ENCODE assay signal across 8 cellular contexts in the genomic region with DNA sequence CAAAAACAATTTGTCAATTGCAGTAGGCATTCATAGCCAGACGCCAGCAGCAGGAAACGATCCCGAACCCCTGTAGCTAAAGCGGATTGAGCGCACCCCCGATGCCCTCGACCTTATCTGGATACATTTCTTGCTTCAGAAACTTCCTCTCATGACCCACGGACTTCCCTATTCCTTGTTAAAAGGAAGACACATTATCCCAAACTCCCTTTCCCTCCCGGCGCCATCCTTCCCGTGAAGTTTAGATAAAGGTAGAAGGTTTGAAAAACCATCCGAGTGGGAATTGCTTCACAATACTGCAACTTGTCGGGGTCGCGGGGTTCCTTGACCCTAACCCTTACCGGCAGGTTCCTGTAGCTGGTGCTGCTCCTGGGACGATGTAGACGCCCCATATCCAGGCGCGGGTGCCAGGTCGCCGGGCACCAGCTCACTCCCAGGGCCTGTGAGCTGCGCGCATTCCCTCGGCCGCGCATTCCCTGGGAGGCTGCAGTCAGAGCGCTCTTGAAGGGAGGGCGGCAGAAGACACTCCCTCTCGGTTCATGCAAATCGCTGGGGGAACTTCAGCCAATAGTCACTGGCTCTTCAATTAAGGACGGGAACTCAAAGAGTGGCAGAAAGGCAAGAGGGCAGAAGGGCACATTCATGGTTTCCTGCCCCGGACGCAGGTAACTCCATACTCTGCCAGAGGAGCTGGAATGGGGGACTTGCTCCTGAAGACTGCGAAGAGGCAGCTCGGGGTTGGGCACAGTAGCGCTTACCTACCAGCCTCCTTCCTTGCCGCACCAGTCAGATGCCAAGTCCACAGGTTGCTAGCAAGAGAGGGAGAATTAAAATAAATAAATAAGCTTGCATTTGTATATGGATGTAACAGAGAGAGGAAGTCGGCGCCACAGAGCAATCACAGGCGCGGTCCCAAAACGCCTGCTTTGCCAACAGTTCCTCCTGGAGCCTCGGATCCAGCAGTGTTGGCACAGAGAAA. TPM values are rescaled to one million over a fixed set of nuclear protein-coding genes. Genes with fewer than 3 reads are reported as not detected.
DNase-seq lines count a peak whose midpoint lies in the region; ATAC-seq and TF ChIP-seq lines count a peak whose summit lies in the region.

No MANE protein-coding gene starts in this region.

- peak overlapping the region; percentile 28 to 37 for H3K9ac ChIP-seq in colonic mucosa (ENCODE audit: low read depth in 2 of 2, low read length in 2 of 2)

- H3K27me3 ChIP-seq in colonic mucosa (no peaks in the 10 kb centered on the region), right lobe of liver (no peaks in the 10 kb centered on the region), upper lobe of left lung (no peaks in the 10 kb centered on the region)

- H3K36me3 ChIP-seq in colonic mucosa (no peaks in the 10 kb centered on the region), right lobe of liver (no peaks in the 10 kb centered on the region), upper lobe of left lung (no peaks in the 10 kb centered on the region)

- TF ChIP-seq POLR2A in right lobe of liver (IDR thresholded peaks at IDR 0.05) (peak; percentile 50), upper lobe of left lung (IDR thresholded peaks at IDR 0.05) (peak in 2 of 4 donors; percentile 20 to 73)

- ATAC-seq in right lobe of liver (peak; percentile 96 to 99 (median 97)), upper lobe of left lung (ENCODE audit: low FRiP score in 2 of 2) (peak; percentile 81 to 95), GM19351 (IDR thresholded peaks at IDR 0.05; ENCODE audit: unreplicated experiment) (no peak), HG03565 (IDR thresholded peaks at IDR 0.05; ENCODE audit: unreplicated experiment) (no peak), GM18870 (IDR thresholded peaks at IDR 0.05; ENCODE audit: unreplicated experiment) (no peak)

- DNase-seq in COR-L47 (lab: John Stamatoyannopoulos, UW), result peak; percentile 70
- DNase-seq in NCI-H345 treated with DMSO at 0.1 percent for 48 hours (lab: John Stamatoyannopoulos, UW; ENCODE audit: unreplicated experiment), result peak; percentile 76
- peak; percentile 82 for DNase-seq in colonic mucosa
- DNase-seq in right lobe of liver, result peak; percentile 75 to 83 (median 82)
- peak; percentile 77 to 88 for DNase-seq in upper lobe of left lung

- H3K4me3 ChIP-seq in colonic mucosa (peak overlapping the region; percentile 35), right lobe of liver (peak overlapping the region; percentile 35 to 52 (median 46)), upper lobe of left lung (peak overlapping the region in 3 of 4 donors; percentile 31 to 50 (median 48))

- H3K9me3 ChIP-seq in colonic mucosa, result no peaks in the 10 kb centered on the region
- no peaks in the 10 kb centered on the region for H3K9me3 ChIP-seq in right lobe of liver
- no peaks in the 10 kb centered on the region for H3K9me3 ChIP-seq in upper lobe of left lung

- TF ChIP-seq CTCF in colonic mucosa (IDR thresholded peaks at IDR 0.05) (no peak), right lobe of liver (IDR thresholded peaks at IDR 0.05) (no peak), upper lobe of left lung (IDR thresholded peaks at IDR 0.05) (no peak)

- H3K4me1 ChIP-seq in colonic mucosa (no peaks in the 10 kb centered on the region), right lobe of liver (peaks cover 0 to 3% (median 0%) of the 10 kb centered on the region in 4 donors), upper lobe of left lung (peaks cover 0 to 13% (median 1%) of the 10 kb centered on the region in 4 donors)

- TF ChIP-seq EP300 in upper lobe of left lung (IDR thresholded peaks at IDR 0.05), result no peak

- intact Hi-C loops in colonic mucosa (cut with DNase I), result loop anchor here (5.0 kb wide), 1 partner anchor 288 kb away; no protein-coding TSS in a partner anchor
- intact Hi-C loops in right lobe of liver (cut with DNase I), result no loop called here

- H3K27ac ChIP-seq in colonic mucosa (peak overlapping the region; percentile 49), right lobe of liver (peak overlapping the region in 1 of 3 donors; percentile 50), upper lobe of left lung (peak overlapping the region; percentile 39 to 66 (median 56))

- 2% methylated on average over 44 of the region's 44 CpGs for WGBS in right lobe of liver (ENCODE audit: insufficient coverage, low coverage, low lambda C conversion rate, missing lambda C conversion rate)
- WGBS in upper lobe of left lung, 2 donors, result 1 to 2% methylated on average over 28 to 32 of the region's 44 CpGs

RNA-seq across cellular contexts. Expression of a gene that starts 0.7 kb away (rescaled TPM):
- total RNA-seq in colonic mucosa, result 1 to 10 TPM; 7.8 to 8.6 TPM
- total RNA-seq in right lobe of liver, result 1 to 10 TPM in 2 of 6 experiments, under 1 TPM in 4; 0.61 to 8.8 (median 0.77) TPM
- total RNA-seq in upper lobe of left lung, result 10 to 100 TPM in 1 of 6 donors, 1 to 10 TPM in 4, under 1 TPM in 1; 0.33 to 17.6 (median 6.3) TPM

Comparison
In these comparisons a context has a peak if more than half of its experiments do, and no peak if none do; other contexts are left out.
1. ATAC-seq: peak in right lobe of liver (4 of 4) and upper lobe of left lung (2 of 2); none in GM19351 (single experiment), HG03565 (single experiment) and GM18870 (single experiment).
2. Peak in every context shown above with its lines, with median percentiles within 50 percentile points of each other: DNase-seq and H3K4me3 ChIP-seq.